10 cellular contexts compared by ENCODE assay signal in the genomic region with DNA sequence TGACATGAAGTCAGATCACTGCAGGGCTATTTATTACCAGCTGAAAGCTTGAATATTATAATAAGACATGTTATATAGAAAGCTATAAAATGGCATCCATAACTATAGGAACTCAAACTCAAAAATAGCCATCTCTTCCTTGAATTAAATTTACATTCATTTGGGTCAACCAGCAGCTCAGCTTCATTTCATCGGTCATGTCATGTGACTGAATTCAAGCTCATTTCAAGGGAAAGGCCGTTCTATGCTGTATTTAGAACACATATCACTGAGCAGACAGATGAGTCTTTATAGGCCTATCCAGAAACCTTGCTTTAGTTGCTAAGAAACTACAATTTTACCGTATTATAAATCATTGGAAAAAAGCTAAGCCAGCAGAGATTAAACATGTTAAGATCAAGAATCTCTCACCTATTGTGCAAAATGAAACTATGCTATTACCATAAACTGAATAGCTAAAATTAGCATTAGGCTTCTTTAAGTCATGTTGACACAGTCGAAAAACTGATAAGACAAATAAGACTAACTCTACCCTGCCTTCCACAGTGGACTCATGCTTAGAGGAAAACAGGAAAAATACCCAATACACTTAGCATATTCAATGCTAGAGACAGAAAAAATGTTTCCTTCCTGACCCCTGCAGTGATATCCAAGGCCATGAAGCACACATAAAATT. TPM values are rescaled to one million over a fixed set of nuclear protein-coding genes. Genes with fewer than 3 reads are reported as not detected.
DNase-seq lines count a peak whose midpoint lies in the region; ATAC-seq and TF ChIP-seq lines count a peak whose summit lies in the region.
"Had no signal": no experiment of that assay in that cellular context is flagged by ENCODE, and none has a peak within 500 bp of the region (broad histone marks: within the 10 kb centered on the region; RNA-seq: fewer than 3 reads in every experiment).

No MANE protein-coding gene starts in this region.

- peak overlapping the region; percentile 96 for H3K4me2 ChIP-seq in BLaER1
- peak overlapping the region; percentile 95 for H3K4me2 ChIP-seq in MM.1S (ENCODE audit: low read depth, low read length)

- no peaks in the 10 kb centered on the region for H3K9me3 Mint-ChIP-seq in dendritic cell treated with granulocyte-macrophage colony-stimulating factor and Interleukin-4, amounts not matched to agents 40 ng/mL and 50 ng/mL, for 4 days
- H3K9me3 Mint-ChIP-seq in natural killer cell treated with Interleukin-12 subunit alpha and Interleukin-12 subunit beta and Interleukin-15 and Interleukin-18, amount 100 ng/mL, for 72 hours = no peaks in the 10 kb centered on the region

- H3K27me3 ChIP-seq in BLaER1 = no peaks in the 10 kb centered on the region
- H3K27me3 ChIP-seq in MM.1S (replicated peaks; ENCODE audit: insufficient read depth, low read length) = no peaks in the 10 kb centered on the region

- no peak overlapping the region for H2AFZ ChIP-seq in MM.1S (ENCODE audit: low read length)

- peaks cover 48% of the 10 kb centered on the region for H3K4me1 ChIP-seq in BLaER1
- H3K4me1 ChIP-seq in MM.1S (ENCODE audit: low read length) = peaks cover 23% of the 10 kb centered on the region

- H3K27ac ChIP-seq in BLaER1 (no peak overlapping the region), MM.1S (ENCODE audit: low read length) (peak overlapping the region; percentile 4; the same call in 1 of the 2 replicates)

- H4K20me1 ChIP-seq in BLaER1 = peaks cover 68% of the 10 kb centered on the region
- peaks cover 5% of the 10 kb centered on the region; the same call in 1 of the 2 replicates for H4K20me1 ChIP-seq in MM.1S (ENCODE audit: insufficient read depth, low read length)

- peak overlapping the region; percentile 88 for H3K4me3 Mint-ChIP-seq in dendritic cell treated with granulocyte-macrophage colony-stimulating factor and Interleukin-4, amounts not matched to agents 40 ng/mL and 50 ng/mL, for 4 days
- H3K4me3 Mint-ChIP-seq in natural killer cell treated with Interleukin-12 subunit alpha and Interleukin-12 subunit beta and Interleukin-15 and Interleukin-18, amount 100 ng/mL, for 72 hours = peak overlapping the region; percentile 98

- H3F3A ChIP-seq in MM.1S (ENCODE audit: insufficient read depth, low read length) = 0 out of 2 replicates have a peak, but pooled peaks cover 9% of the 10 kb centered on the region

- peaks cover 14% of the 10 kb centered on the region for H3K36me3 Mint-ChIP-seq in dendritic cell treated with granulocyte-macrophage colony-stimulating factor and Interleukin-4, amounts not matched to agents 40 ng/mL and 50 ng/mL, for 4 days (ENCODE audit: low read depth)
- H3K36me3 Mint-ChIP-seq in natural killer cell treated with Interleukin-12 subunit alpha and Interleukin-12 subunit beta and Interleukin-15 and Interleukin-18, amount 100 ng/mL, for 72 hours = no peaks in the 10 kb centered on the region

- H3K79me2 ChIP-seq in MM.1S (ENCODE audit: low read length) = peaks cover 69% of the 10 kb centered on the region

- TF ChIP-seq CTCF in MM.1S (IDR thresholded peaks at IDR 0.05; ENCODE audit: low read length) = no peak

- H3K9me3 ChIP-seq in BLaER1 = no peaks in the 10 kb centered on the region
- H3K9me3 ChIP-seq in MM.1S (replicated peaks; ENCODE audit: insufficient read depth, low read length) = no peaks in the 10 kb centered on the region

- H3K36me3 ChIP-seq in BLaER1 = no peaks in the 10 kb centered on the region
- H3K36me3 ChIP-seq in MM.1S (replicated peaks; ENCODE audit: insufficient read depth, low read length) = no peaks in the 10 kb centered on the region

- ATAC-seq in natural killer cell treated with Interleukin-12 subunit alpha and Interleukin-12 subunit beta and Interleukin-15 and Interleukin-18, amount 100 ng/mL, for 72 hours = no peak
- no peak for ATAC-seq in HG03521 (IDR thresholded peaks at IDR 0.05; ENCODE audit: unreplicated experiment)
- no peak for ATAC-seq in HG02981 (IDR thresholded peaks at IDR 0.05; ENCODE audit: unreplicated experiment)
- ATAC-seq: esophagus mucosa had no signal

- H3K27ac Mint-ChIP-seq in dendritic cell treated with granulocyte-macrophage colony-stimulating factor and Interleukin-4, amounts not matched to agents 40 ng/mL and 50 ng/mL, for 4 days = no peak overlapping the region
- H3K27ac Mint-ChIP-seq in natural killer cell treated with Interleukin-12 subunit alpha and Interleukin-12 subunit beta and Interleukin-15 and Interleukin-18, amount 100 ng/mL, for 72 hours = peak overlapping the region in 1 of 2 donors; percentile 59

- H3K4me1 Mint-ChIP-seq in dendritic cell treated with granulocyte-macrophage colony-stimulating factor and Interleukin-4, amounts not matched to agents 40 ng/mL and 50 ng/mL, for 4 days (ENCODE audit: low read depth) = peaks cover 52% of the 10 kb centered on the region
- peaks cover 40 to 48% of the 10 kb centered on the region in 2 donors for H3K4me1 Mint-ChIP-seq in natural killer cell treated with Interleukin-12 subunit alpha and Interleukin-12 subunit beta and Interleukin-15 and Interleukin-18, amount 100 ng/mL, for 72 hours (ENCODE audit: low read depth in 2 of 2)

- intact Hi-C loops in dendritic cell treated with granulocyte-macrophage colony-stimulating factor and Interleukin-4, amounts not matched to agents 40 ng/mL and 50 ng/mL, for 4 days (cut with micrococcal nuclease) = loop anchor here (10.0 kb wide), 1 partner anchor 1516 kb away; a partner anchor contains a TSS

- DNase-seq in MM.1S = no peak
- DNase-seq in natural killer cell treated with Interleukin-12 subunit alpha and Interleukin-12 subunit beta and Interleukin-15 and Interleukin-18, amount 100 ng/mL, for 72 hours (ENCODE audit: low spot score) = no peak
- no peak for DNase-seq in occipital lobe (lab: John Stamatoyannopoulos, UW)
- DNase-seq in NCI-H1048 (lab: John Stamatoyannopoulos, UW) = no peak
- DNase-seq: stimulated activated naive CD4-positive, alpha-beta T cell had no signal

- H3K9ac ChIP-seq in BLaER1 = no peak overlapping the region
- peak overlapping the region; percentile 72; the same call in 1 of the 2 replicates for H3K9ac ChIP-seq in MM.1S (ENCODE audit: low read length)

- no peaks in the 10 kb centered on the region for H3K9me2 ChIP-seq in MM.1S (replicated peaks; ENCODE audit: insufficient read depth, low read length)

- H3K4me3 ChIP-seq in BLaER1 (no peak overlapping the region; the same call in 1 of the 2 replicates), MM.1S (ENCODE audit: low read length) (peak overlapping the region; percentile 79)

- no peaks in the 10 kb centered on the region for H3K27me3 Mint-ChIP-seq in dendritic cell treated with granulocyte-macrophage colony-stimulating factor and Interleukin-4, amounts not matched to agents 40 ng/mL and 50 ng/mL, for 4 days
- H3K27me3 Mint-ChIP-seq in natural killer cell treated with Interleukin-12 subunit alpha and Interleukin-12 subunit beta and Interleukin-15 and Interleukin-18, amount 100 ng/mL, for 72 hours = peaks cover 0 to 3% of the 10 kb centered on the region in 2 donors

RNA-seq across cellular contexts. Expression of a gene that starts 2.3 kb away (rescaled TPM):
- 10 to 100 TPM; 57.7 to 66.2 TPM for total RNA-seq in natural killer cell treated with Interleukin-12 subunit alpha and Interleukin-12 subunit beta and Interleukin-15 and Interleukin-18, amount 100 ng/mL, for 72 hours
- 86.1 TPM for total RNA-seq in occipital lobe

RNA-seq across cellular contexts. Expression of a gene that starts 53.2 kb away (rescaled TPM):
- total RNA-seq in natural killer cell treated with Interleukin-12 subunit alpha and Interleukin-12 subunit beta and Interleukin-15 and Interleukin-18, amount 100 ng/mL, for 72 hours = 1 to 10 TPM in 1 of 2 donors, under 1 TPM in 1; 0.90 to 2.0 TPM
- 24.5 TPM for total RNA-seq in occipital lobe
